In genomic region chr1:235845656-235846107, GRCh38 we compare ENCODE assay signal across 7 cellular contexts. TPM values are rescaled to one million over a fixed set of nuclear protein-coding genes. Genes with fewer than 3 reads are reported as not detected.
DNase-seq lines count a peak whose midpoint lies in the region; ATAC-seq, FAIRE-seq and TF ChIP-seq lines count a peak whose summit lies in the region.
"Not testable (repeated sequence)": the region's sequence is repeated elsewhere in the genome, so short reads cannot be mapped to it uniquely, and the experiment has no call there.

No MANE protein-coding gene starts in this region.

- CTCF ChIA-PET in WTC11 (lab: Charles Lee): interaction anchor here (0.7 to 5.6 kb wide), 13 partner anchors 8 to 341 kb away, joined by 3 to 49 read pairs (median 5); partner anchors contain the start of gene B3GALNT2
- CTCF ChIA-PET in K562 (lab: Yijun Ruan, JAX; ENCODE audit: low intra/inter-chr PET ratio): not testable (repeated sequence)

- not testable (repeated sequence) for H3K9me3 ChIP-seq in DND-41 (ENCODE audit: insufficient read depth, low read length, severe bottlenecking); OCI-LY1 (ENCODE audit: low read length); K562 (replicated peaks; ENCODE audit: control insufficient read depth, insufficient read depth, low read depth, low read length)

- not testable (repeated sequence) for H3K4me3 Mint-ChIP-seq in HFFc6, WTC11
- peak overlapping the region; percentile 1 for H3K4me3 Mint-ChIP-seq in natural killer cell treated with Interleukin-12 subunit alpha and Interleukin-12 subunit beta and Interleukin-15 and Interleukin-18, amount 100 ng/mL, for 72 hours

- H3K9me1 ChIP-seq in K562 (ENCODE audit: control insufficient read depth, insufficient read depth, low read length): not testable (repeated sequence)

- not testable (repeated sequence) for TF ChIP-seq POLR2A in K562 (conservative IDR thresholded peaks at IDR 0.05)

- H2AFZ ChIP-seq in DND-41 (ENCODE audit: low read depth, low read length); OCI-LY1 (ENCODE audit: low read length): not testable (repeated sequence)
- H2AFZ ChIP-seq in K562 (ENCODE audit: low read depth, low read length): peak overlapping the region; percentile 81

- POLR2A ChIA-PET in WTC11 (lab: Charles Lee): not testable (repeated sequence)
- POLR2A ChIA-PET in K562 (lab: Yijun Ruan, JAX): interaction anchor here (1.8 kb wide), 1 partner anchor 12 kb away, joined by 7 read pairs; no protein-coding TSS in a partner anchor

- H3K27me3 ChIP-seq in DND-41 (ENCODE audit: insufficient read depth, low read length, poor library complexity); OCI-LY1 (ENCODE audit: insufficient read depth, low read length); K562 (ENCODE audit: control insufficient read depth in 2 of 2, insufficient read depth in 2 of 2, low read length in 2 of 2): not testable (repeated sequence)

- in situ Hi-C loops in K562 (cut with MboI): not testable (repeated sequence)

- H3K9ac ChIP-seq in DND-41 (ENCODE audit: low read depth, low read length); OCI-LY1 (ENCODE audit: low read length); K562 (ENCODE audit: insufficient read depth in 1 of 2, low read depth in 2 of 2, low read length in 2 of 2): not testable (repeated sequence)

- FAIRE-seq in K562 (lab: Jason Lieb, UNC): not testable (repeated sequence)

- ATAC-seq in DND-41 (ENCODE audit: insufficient read depth, low read depth) (0 out of 3 replicates have a peak, but pooled peaks have one; percentile 37), WTC11 (peak; percentile 83), K562 (peak; percentile 78), left cardiac atrium (peak; percentile 56 to 72)
- ATAC-seq in natural killer cell treated with Interleukin-12 subunit alpha and Interleukin-12 subunit beta and Interleukin-15 and Interleukin-18, amount 100 ng/mL, for 72 hours: not testable (repeated sequence)

- peaks cover 38% of the 10 kb centered on the region for H3K4me1 Mint-ChIP-seq in HFFc6 (ENCODE audit: low read depth)
- H3K4me1 Mint-ChIP-seq in WTC11: not testable (repeated sequence)
- H3K4me1 Mint-ChIP-seq in natural killer cell treated with Interleukin-12 subunit alpha and Interleukin-12 subunit beta and Interleukin-15 and Interleukin-18, amount 100 ng/mL, for 72 hours (ENCODE audit: low read depth in 2 of 2): peaks cover 64 to 66% of the 10 kb centered on the region in 2 donors

- not testable (repeated sequence) for H3F3A ChIP-seq in OCI-LY1 (ENCODE audit: insufficient read depth, low read length)

- not testable (repeated sequence) for H3K36me3 ChIP-seq in DND-41 (ENCODE audit: insufficient read depth, low read length); OCI-LY1 (ENCODE audit: insufficient read depth, low read length); K562 (ENCODE audit: control insufficient read depth, insufficient read depth, low read length)

- not testable (repeated sequence) for H3K4me3 ChIP-seq in DND-41 (ENCODE audit: low read depth in 1 of 2, low read length in 2 of 2); OCI-LY1 (ENCODE audit: low read depth, low read length, poor library complexity, severe bottlenecking); K562

- peak; percentile 48 for TF ChIP-seq CTCF in DND-41 (IDR thresholded peaks at IDR 0.05; ENCODE audit: borderline replicate concordance, extremely low read depth, low read length, poor library complexity, severe bottlenecking)
- not testable (repeated sequence) for TF ChIP-seq CTCF in HFFc6 (IDR thresholded peaks at IDR 0.05)
- peak; percentile 44; the same call in 1 of the 2 replicates for TF ChIP-seq CTCF in OCI-LY1 (IDR thresholded peaks at IDR 0.05; ENCODE audit: low read length)
- peak; percentile 45; the same call in 1 of the 2 replicates for TF ChIP-seq CTCF in WTC11 (IDR thresholded peaks at IDR 0.05)
- peak in 2 of 3 experiments; percentile 38 to 42; a peak in 3 of 6 replicates for TF ChIP-seq CTCF in K562 (IDR thresholded peaks at IDR 0.05 in 2 of 3, conservative IDR thresholded peaks at IDR 0.05 in 1 of 3; ENCODE audit: insufficient read depth in 2 of 3, low read depth in 1 of 3, low read length in 3 of 3)

- TF ChIP-seq RAD21 in K562 (CRISPR knock-in tag; conservative IDR thresholded peaks at IDR 0.05 in 1 of 2, IDR thresholded peaks at IDR 0.05 in 1 of 2): 0 out of 4 replicates have a peak, but pooled peaks of 1 of the 2 experiments have one; percentile 10

- H3K4me2 ChIP-seq in DND-41 (ENCODE audit: insufficient read depth, low read length); OCI-LY1 (ENCODE audit: low read length); K562 (ENCODE audit: insufficient read depth, low read length): not testable (repeated sequence)

- not testable (repeated sequence) for H3K27me3 Mint-ChIP-seq in HFFc6 (ENCODE audit: insufficient read depth); WTC11 (ENCODE audit: low read depth); natural killer cell treated with Interleukin-12 subunit alpha and Interleukin-12 subunit beta and Interleukin-15 and Interleukin-18, amount 100 ng/mL, for 72 hours

- TF ChIP-seq EP300 in K562 (IDR thresholded peaks at IDR 0.05; ENCODE audit: low read length): not testable (repeated sequence)

- 18% methylated on average over 5 of the region's 5 CpGs for WGBS in K562 (ENCODE audit: insufficient coverage, low coverage, missing lambda C conversion rate)

- not testable (repeated sequence) for H3K79me2 ChIP-seq in DND-41 (ENCODE audit: insufficient read depth, low read length); OCI-LY1 (ENCODE audit: insufficient read depth, low read length); K562 (ENCODE audit: control insufficient read depth, insufficient read depth, low read length)

- H3K27ac ChIP-seq in DND-41 (ENCODE audit: low read length); OCI-LY1 (ENCODE audit: low read depth, low read length, poor library complexity, severe bottlenecking); K562 (ENCODE audit: extremely low read depth, low read depth, low read length): not testable (repeated sequence)

- H4K20me1 ChIP-seq in DND-41 (ENCODE audit: insufficient read depth, low read length); OCI-LY1 (ENCODE audit: insufficient read depth, low read length); K562 (replicated peaks; ENCODE audit: control insufficient read depth, insufficient read depth, low read length): not testable (repeated sequence)

- peaks cover 14% of the 10 kb centered on the region for H3K36me3 Mint-ChIP-seq in HFFc6 (ENCODE audit: low read depth)
- not testable (repeated sequence) for H3K36me3 Mint-ChIP-seq in WTC11
- peaks cover 17% of the 10 kb centered on the region for H3K36me3 Mint-ChIP-seq in natural killer cell treated with Interleukin-12 subunit alpha and Interleukin-12 subunit beta and Interleukin-15 and Interleukin-18, amount 100 ng/mL, for 72 hours

- intact Hi-C loops in K562 (cut with micrococcal nuclease): loop anchor here (1.0 to 10.0 kb wide), 2 partner anchors 20 to 331 kb away; no protein-coding TSS in a partner anchor
- intact Hi-C loops in left cardiac atrium (cut with DNase I): not testable (repeated sequence)

- BruUV-seq in K562 (replicated peaks; lab: Mats Ljungman, UMichigan): not testable (repeated sequence)

- not testable (repeated sequence) for H3K9me2 ChIP-seq in OCI-LY1 (ENCODE audit: low read depth, low read length)

- peak; percentile 22 for DNase-seq in DND-41
- not testable (repeated sequence) for DNase-seq in HFFc6; left cardiac atrium; natural killer cell treated with Interleukin-12 subunit alpha and Interleukin-12 subunit beta and Interleukin-15 and Interleukin-18, amount 100 ng/mL, for 72 hours (ENCODE audit: low spot score)
- DNase-seq in WTC11 (ENCODE audit: low spot score): peak; percentile 56
- DNase-seq in K562 (ENCODE audit: extremely low read depth in 1 of 4, low spot score in 3 of 4): peak in 1 of 4 experiments; percentile 8

- peak overlapping the region; percentile 38 for H3K27ac Mint-ChIP-seq in HFFc6
- H3K27ac Mint-ChIP-seq in WTC11: not testable (repeated sequence)
- H3K27ac Mint-ChIP-seq in natural killer cell treated with Interleukin-12 subunit alpha and Interleukin-12 subunit beta and Interleukin-15 and Interleukin-18, amount 100 ng/mL, for 72 hours: peak overlapping the region; percentile 78 to 84

- H3K4me1 ChIP-seq in DND-41 (ENCODE audit: insufficient read depth, low read length); OCI-LY1 (ENCODE audit: insufficient read depth, low read length, severe bottlenecking); K562 (replicated peaks in 1 of 2; ENCODE audit: control insufficient read depth in 2 of 2, insufficient read depth in 2 of 2, low read length in 2 of 2): not testable (repeated sequence)

- H3K9me3 Mint-ChIP-seq in HFFc6; natural killer cell treated with Interleukin-12 subunit alpha and Interleukin-12 subunit beta and Interleukin-15 and Interleukin-18, amount 100 ng/mL, for 72 hours: not testable (repeated sequence)
- H3K9me3 Mint-ChIP-seq in WTC11: peaks cover 15% of the 10 kb centered on the region

RNA-seq across cellular contexts. Expression of gene LYST, which starts 21.0 kb away (rescaled TPM):
- total RNA-seq in HFFc6 (2021; fragmentation: NEBNext Ultra II Directional; extraction: Animal tissue kit (Norgen Biotek cat#: 25700)): 10 to 100 TPM; 13.2 to 18.9 (median 15.4) TPM
- total RNA-seq in WTC11 (2021) (0.46 to 0.99 TPM (median 0.59 TPM) in 3 replicates), K562 (2014; rRNA removed) (0.73 and 1.3 TPM in 2 replicates), K562 (2014; rRNA removed; fragmentation: Illumina TruSeq; extraction: Trizol) (1.6 and 1.7 TPM in 2 replicates), K562 (2015; rRNA removed; fragmentation: Illumina TruSeq; extraction: Trizol) (0.94 and 1.2 TPM in 2 replicates), K562 (2021) (1.6 and 2.1 TPM in 2 replicates), left cardiac atrium (10 to 100 TPM; 10.7 to 16.2 TPM)
- total RNA-seq in K562 (2011; cell fraction: chromatin; rRNA removed; ENCODE audit: low replicate concordance): 2.5 and 10.4 TPM in 2 replicates
- 1.1 and 1.2 TPM in 2 replicates for total RNA-seq in K562 (2011; cell fraction: nucleolus; rRNA removed)
- total RNA-seq in K562 (2011; cell fraction: nucleoplasm; rRNA removed): 1.8 and 3.4 TPM in 2 replicates
- polyA plus RNA-seq in K562 (2011; rRNA removed) (1.5 and 2.4 TPM in 2 replicates), K562 (2014; fragmentation: Illumina TruSeq; extraction: Trizol) (0.83 and 0.91 TPM in 2 replicates), K562 (2014; fragmentation: Nextera tagmentation; extraction: Ambion mirVana) (1 to 10 TPM in 1 of 2 experiments, under 1 TPM in 1; 0.73 to 1.6 TPM), K562 (2014; rRNA removed) (1.1 and 1.4 TPM in 2 replicates)
- 0.52 and 1.5 TPM in 2 replicates for polyA plus RNA-seq in K562 (2011; cell fraction: cytosol; rRNA removed)
- polyA plus RNA-seq in K562 (2011; cell fraction: nucleus; rRNA removed): 1.5 and 2.3 TPM in 2 replicates
- 1.6 and 2.3 TPM in 2 replicates for polyA plus RNA-seq in K562 (2012)
- 3.9 and 5.5 TPM in 2 replicates for polyA minus RNA-seq in K562 (2011; rRNA and poly(A)+ RNA removed)
- 0.86 and 3.0 TPM in 2 replicates for polyA minus RNA-seq in K562 (2011; cell fraction: cytosol; rRNA and poly(A)+ RNA removed)
- polyA minus RNA-seq in K562 (2011; cell fraction: nucleus; rRNA and poly(A)+ RNA removed): 2.7 and 4.8 TPM in 2 replicates
- total RNA-seq in natural killer cell treated with Interleukin-12 subunit alpha and Interleukin-12 subunit beta and Interleukin-15 and Interleukin-18, amount 100 ng/mL, for 72 hours: 10 to 100 TPM; 68.8 to 91.2 TPM
